In the genomic region with DNA sequence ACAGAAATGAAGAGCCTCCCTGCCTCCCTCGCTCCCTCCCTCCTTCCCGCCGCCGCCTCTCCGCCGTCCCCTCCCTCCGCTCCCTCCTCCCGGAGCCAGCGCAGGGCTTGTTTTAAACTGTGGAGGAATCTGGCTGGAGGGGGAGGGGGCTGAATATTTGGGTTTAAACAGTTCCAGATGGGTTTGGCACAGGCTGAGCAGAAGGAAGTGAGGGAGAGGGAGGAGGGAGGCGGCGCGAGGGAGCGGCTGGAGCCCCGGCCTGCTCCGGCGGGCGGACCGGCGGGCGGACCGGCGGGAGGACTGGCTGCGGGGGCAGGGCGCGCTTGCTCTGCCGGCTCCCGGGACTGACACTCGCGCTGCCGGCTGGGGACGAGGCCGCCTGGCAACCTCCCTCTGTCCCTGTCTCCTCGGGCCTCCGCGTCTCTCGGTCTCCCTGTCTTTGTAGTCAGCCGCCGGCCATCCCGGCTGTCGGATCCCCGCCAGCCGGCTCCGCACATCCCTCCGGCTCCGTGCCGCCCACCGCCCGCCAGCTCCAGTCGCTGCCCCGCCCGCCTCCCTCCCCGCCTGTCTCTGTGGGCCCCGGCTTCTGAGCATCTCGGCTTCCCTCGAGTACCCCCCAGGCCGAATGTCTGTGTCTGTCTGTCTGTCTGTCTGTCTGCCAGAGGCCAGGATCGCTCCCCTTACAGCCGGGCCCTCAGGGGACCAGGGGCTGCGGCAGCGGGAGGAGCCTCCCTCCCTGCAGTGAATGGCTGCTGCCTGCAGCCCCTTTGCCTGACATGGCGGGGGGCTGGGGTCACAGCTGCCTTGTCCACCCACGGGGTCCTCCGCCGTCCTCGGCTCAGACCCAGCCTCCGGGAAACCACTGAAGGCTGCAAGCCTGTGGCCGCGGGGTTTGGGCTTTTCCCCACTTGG, we compare ENCODE assay signal across 8 cellular contexts. TPM values are rescaled to one million over a fixed set of nuclear protein-coding genes. Genes with fewer than 3 reads are reported as not detected.
A peak's percentile ranks its signal among the peaks of the same experiment; 100 is the strongest.
DNase-seq lines count a peak whose midpoint lies in the region.

No MANE protein-coding gene starts in this region.

- H3K27ac Mint-ChIP-seq in activated naive CD8-positive, alpha-beta T cell treated with anti-CD3 and anti-CD28 coated beads for 36 hours: no peak overlapping the region

- intact Hi-C loops in head of caudate nucleus (cut with DNase I): no loop called here

- H3K36me3 Mint-ChIP-seq in activated naive CD8-positive, alpha-beta T cell treated with anti-CD3 and anti-CD28 coated beads for 36 hours: no peaks in the 10 kb centered on the region

- H3K9me3 Mint-ChIP-seq in activated naive CD8-positive, alpha-beta T cell treated with anti-CD3 and anti-CD28 coated beads for 36 hours: no peaks in the 10 kb centered on the region

- DNase-seq in DMS79 treated with DMSO at 0.1 percent for 48 hours (lab: John Stamatoyannopoulos, UW) (peak; percentile 46), NCI-H1048 (lab: John Stamatoyannopoulos, UW) (peak; percentile 69), head of caudate nucleus (peak in 40 of 42 donors; percentile 26 to 83 (median 62)), LoVo (ENCODE audit: low spot score) (no peak), activated gamma-delta T cell (lab: John Stamatoyannopoulos, UW) (no peak)
- DNase-seq in activated naive CD8-positive, alpha-beta T cell treated with anti-CD3 and anti-CD28 coated beads for 36 hours: peak; percentile 37
- DNase-seq in stimulated activated naive CD4-positive, alpha-beta T cell treated with Interleukin-2 at 50 U/mL for 16 hours (lab: John Stamatoyannopoulos, UW): no peak

- H3K4me1 Mint-ChIP-seq in activated naive CD8-positive, alpha-beta T cell treated with anti-CD3 and anti-CD28 coated beads for 36 hours: peaks cover 2% of the 10 kb centered on the region

- peaks cover 54% of the 10 kb centered on the region for H3K27me3 Mint-ChIP-seq in activated naive CD8-positive, alpha-beta T cell treated with anti-CD3 and anti-CD28 coated beads for 36 hours

- H3K9me3 ChIP-seq in neuron (ENCODE audit: low read length): no peaks in the 10 kb centered on the region

- peaks cover 6% of the 10 kb centered on the region for H3K36me3 ChIP-seq in neuron (ENCODE audit: insufficient read depth, low read length)

- H2AFZ ChIP-seq in neuron (ENCODE audit: low read depth, low read length): no peak overlapping the region

- H3K4me3 Mint-ChIP-seq in activated naive CD8-positive, alpha-beta T cell treated with anti-CD3 and anti-CD28 coated beads for 36 hours: peak overlapping the region; percentile 29

- peak overlapping the region; percentile 54 for H3K4me3 ChIP-seq in neuron (ENCODE audit: low read length)

- H3K27me3 ChIP-seq in neuron (ENCODE audit: insufficient read depth, low read length): no peaks in the 10 kb centered on the region

- peaks cover 60% of the 10 kb centered on the region for H3K4me1 ChIP-seq in neuron (ENCODE audit: insufficient read depth, low read length)

RNA-seq across cellular contexts. Expression of a gene that starts 7.6 kb away (rescaled TPM):
- under 1 TPM; 0.04 to 0.16 TPM for total RNA-seq in activated naive CD8-positive, alpha-beta T cell treated with anti-CD3 and anti-CD28 coated beads for 36 hours

Comparison
In these comparisons a context has a peak if more than half of its experiments do, and no peak if none do; other contexts are left out.
1. DNase-seq: peak in DMS79 treated with DMSO at 0.1 percent for 48 hours (single experiment), NCI-H1048 (single experiment), activated naive CD8-positive, alpha-beta T cell treated with anti-CD3 and anti-CD28 coated beads for 36 hours (single experiment) and head of caudate nucleus (40 of 42); none in LoVo (single experiment), stimulated activated naive CD4-positive, alpha-beta T cell treated with Interleukin-2 at 50 U/mL for 16 hours (single experiment) and activated gamma-delta T cell (single experiment).